In genomic region chr19:52691737-52692136, GRCh38 we compare ENCODE assay signal across 11 cellular contexts. TPM values are rescaled to one million over a fixed set of nuclear protein-coding genes. Genes with fewer than 3 reads are reported as not detected.
DNase-seq lines count a peak whose midpoint lies in the region; ATAC-seq, FAIRE-seq and TF ChIP-seq lines count a peak whose summit lies in the region.
"Had no signal": no experiment of that assay in that cellular context is flagged by ENCODE, and none has a peak within 500 bp of the region (broad histone marks: within the 10 kb centered on the region; RNA-seq: fewer than 3 reads in every experiment).

No MANE protein-coding gene starts in this region.

- peak overlapping the region; percentile 60 for H3K14ac ChIP-seq in trophoblast cell (ENCODE audit: low read length)

- no peak for TF ChIP-seq EP300 in K562 (IDR thresholded peaks at IDR 0.05; ENCODE audit: low read length)

- H3K79me2 ChIP-seq in K562 (ENCODE audit: control insufficient read depth, insufficient read depth, low read length) (peaks cover 33% of the 10 kb centered on the region), trophoblast cell (ENCODE audit: control insufficient read depth, insufficient read depth, low read length, poor library complexity) (peaks cover 19% of the 10 kb centered on the region)

- H3K9me3 Mint-ChIP-seq in T-helper 2 cell treated with Interferon-gamma antibody and Interleukin-4, amounts not matched to agents 5 μg/mL and 100 μg/mL, for 36 hours, result peaks cover 36% of the 10 kb centered on the region

- H3K36me3 ChIP-seq in K562 (ENCODE audit: control insufficient read depth, insufficient read depth, low read length) (peaks cover 3% of the 10 kb centered on the region; the same call in 1 of the 3 replicates), trophoblast cell (ENCODE audit: control insufficient read depth in 1 of 2, insufficient read depth in 2 of 2, low read length in 2 of 2) (peaks cover 2% of the 10 kb centered on the region in 2 experiments)

- BruUV-seq in K562 (replicated peaks; lab: Mats Ljungman, UMichigan), result no TSS peak

- peaks cover 3% of the 10 kb centered on the region; the same call in 1 of the 2 replicates for H3K9me3 ChIP-seq in K562 (replicated peaks; ENCODE audit: control insufficient read depth, insufficient read depth, low read depth, low read length)
- no peaks in the 10 kb centered on the region for H3K9me3 ChIP-seq in trophoblast cell (ENCODE audit: insufficient read depth, low read depth, low read length)

- peak overlapping the region in 1 of 2 experiments; percentile 80; a peak in 1 of 4 replicates for H3K9ac ChIP-seq in K562 (ENCODE audit: insufficient read depth in 1 of 2, low read depth in 2 of 2, low read length in 2 of 2)
- H3K9ac ChIP-seq in trophoblast cell (ENCODE audit: low read length), result no peak overlapping the region

- TF ChIP-seq POLR2A in K562 (conservative IDR thresholded peaks at IDR 0.05), result no peak

- CTCF ChIA-PET in K562 (lab: Yijun Ruan, JAX; ENCODE audit: low intra/inter-chr PET ratio), result interaction anchor here (0.5 kb wide), 1 partner anchor 24 kb away, joined by 6 read pairs; no protein-coding TSS in a partner anchor
- CTCF ChIA-PET in HEK293T (lab: Yijun Ruan, JAX), result no interaction called here

- no peak overlapping the region for H2AK5ac ChIP-seq in trophoblast cell (ENCODE audit: low read length)

- H3K79me1 ChIP-seq in trophoblast cell (ENCODE audit: low read length), result peaks cover 42% of the 10 kb centered on the region

- no peak overlapping the region for H4K12ac ChIP-seq in trophoblast cell (ENCODE audit: low read depth, low read length)

- H2BK12ac ChIP-seq in trophoblast cell (ENCODE audit: low read length), result peak overlapping the region; percentile 59

- no peak for DNase-seq in T-helper 2 cell treated with Interferon-gamma antibody and Interleukin-4, amounts not matched to agents 5 μg/mL and 100 μg/mL, for 36 hours (ENCODE audit: low spot score)
- DNase-seq in T-helper 2 cell (no peak), NCI-H146 (lab: John Stamatoyannopoulos, UW) (peak; percentile 45), K562 (ENCODE audit: extremely low read depth in 1 of 4, low spot score in 3 of 4) (peak in 3 of 4 experiments; percentile 6 to 42 (median 10)), trophoblast cell (no peak), HEK293T (ENCODE audit: extremely low spot score) (no peak)
- DNase-seq: activated naive CD8-positive, alpha-beta T cell treated with anti-CD3 and anti-CD28 coated beads, Interleukin-2, amount 10 ng/mL, durations not matched to agents 7 days and 5 days; NCI-H2029 had no signal

- no peak overlapping the region for H2BK120ac ChIP-seq in trophoblast cell (ENCODE audit: insufficient read depth, low read length, poor library complexity)

- H2AFZ ChIP-seq in K562 (ENCODE audit: low read depth, low read length) (peak overlapping the region; percentile 91), trophoblast cell (ENCODE audit: insufficient read depth, low read length, poor library complexity) (no peak overlapping the region)

- in situ Hi-C loops in K562 (cut with MboI), result no loop called here

- no peak; a peak in 1 of 6 replicates for TF ChIP-seq CTCF in K562 (IDR thresholded peaks at IDR 0.05 in 2 of 3, conservative IDR thresholded peaks at IDR 0.05 in 1 of 3; ENCODE audit: insufficient read depth in 2 of 3, low read depth in 1 of 3, low read length in 3 of 3)

- no peaks in the 10 kb centered on the region for H3K27me3 ChIP-seq in K562 (ENCODE audit: control insufficient read depth in 2 of 2, insufficient read depth in 2 of 2, low read length in 2 of 2)
- H3K27me3 ChIP-seq in trophoblast cell (ENCODE audit: insufficient read depth, low read length), result no peaks in the 10 kb centered on the region

- H3K9me1 ChIP-seq in K562 (ENCODE audit: control insufficient read depth, insufficient read depth, low read length), result no peaks in the 10 kb centered on the region

- peaks cover 20% of the 10 kb centered on the region for H3K36me3 Mint-ChIP-seq in T-helper 2 cell treated with Interferon-gamma antibody and Interleukin-4, amounts not matched to agents 5 μg/mL and 100 μg/mL, for 36 hours (ENCODE audit: low read depth)

- peaks cover 24% of the 10 kb centered on the region for H3K4me1 Mint-ChIP-seq in T-helper 2 cell treated with Interferon-gamma antibody and Interleukin-4, amounts not matched to agents 5 μg/mL and 100 μg/mL, for 36 hours (ENCODE audit: low read depth)

- no peaks in the 10 kb centered on the region for H4K20me1 ChIP-seq in K562 (replicated peaks; ENCODE audit: control insufficient read depth, insufficient read depth, low read length)

- H3K4me3 ChIP-seq in K562, result no peak overlapping the region
- no peak overlapping the region for H3K4me3 ChIP-seq in trophoblast cell (ENCODE audit: low read depth, low read length)

- intact Hi-C loops in K562 (cut with micrococcal nuclease), result loop anchor here (10.0 kb wide), 1 partner anchor 167 kb away; the partner anchor contains the start of gene ZNF808

- H4K91ac ChIP-seq in trophoblast cell (ENCODE audit: low read depth, low read length), result peak overlapping the region; percentile 39

- no peak overlapping the region for H4K8ac ChIP-seq in trophoblast cell (ENCODE audit: low read depth, low read length)

- no peak for TF ChIP-seq RAD21 in K562 (CRISPR knock-in tag; conservative IDR thresholded peaks at IDR 0.05 in 1 of 2, IDR thresholded peaks at IDR 0.05 in 1 of 2)

- H3K4ac ChIP-seq in trophoblast cell (ENCODE audit: low read depth, low read length), result peak overlapping the region; percentile 58

- ATAC-seq in K562 (no peak), GM18870 (IDR thresholded peaks at IDR 0.05; ENCODE audit: unreplicated experiment) (no peak), HG02759 (IDR thresholded peaks at IDR 0.05; ENCODE audit: unreplicated experiment) (no peak)

- POLR2A ChIA-PET in K562 (lab: Yijun Ruan, JAX) (interaction anchor here (0.5 kb wide), 1 partner anchor 467 kb away, joined by 3 read pairs; no protein-coding TSS in a partner anchor), HEK293T (lab: Yijun Ruan, JAX) (no interaction called here)

- H3K27me3 Mint-ChIP-seq in T-helper 2 cell treated with Interferon-gamma antibody and Interleukin-4, amounts not matched to agents 5 μg/mL and 100 μg/mL, for 36 hours (ENCODE audit: low read depth), result no peaks in the 10 kb centered on the region
- H3K27me3 Mint-ChIP-seq: activated naive CD8-positive, alpha-beta T cell treated with anti-CD3 and anti-CD28 coated beads, Interleukin-2, amount 10 ng/mL, durations not matched to agents 7 days and 5 days had no signal

- WGBS in K562 (ENCODE audit: insufficient coverage, low coverage, missing lambda C conversion rate), result 7% methylated on average over 2 of the region's 2 CpGs
- WGBS in trophoblast cell (ENCODE audit: extremely low coverage, insufficient coverage, insufficient read length), result no CpG with 5 or more reads among the region's 2 CpGs

- no peak overlapping the region for H3K23ac ChIP-seq in trophoblast cell (ENCODE audit: low read length)

- H3K4me1 ChIP-seq in K562 (replicated peaks in 1 of 2; ENCODE audit: control insufficient read depth in 2 of 2, insufficient read depth in 2 of 2, low read length in 2 of 2) (peaks cover 22 to 39% of the 10 kb centered on the region in 2 experiments), trophoblast cell (ENCODE audit: control insufficient read depth in 1 of 2, insufficient read depth in 2 of 2, low read length in 2 of 2) (peaks cover 22 to 32% of the 10 kb centered on the region in 2 experiments)

- peak overlapping the region; percentile 38 for H3K4me3 Mint-ChIP-seq in T-helper 2 cell treated with Interferon-gamma antibody and Interleukin-4, amounts not matched to agents 5 μg/mL and 100 μg/mL, for 36 hours

- peak overlapping the region; percentile 67; the same call in 1 of the 2 replicates for H3K4me2 ChIP-seq in K562 (ENCODE audit: insufficient read depth, low read length)
- H3K4me2 ChIP-seq in trophoblast cell (ENCODE audit: low read length), result no peak overlapping the region

- no peak overlapping the region for H3K18ac ChIP-seq in trophoblast cell (ENCODE audit: low read length)

- H2BK5ac ChIP-seq in trophoblast cell (ENCODE audit: low read depth, low read length, poor library complexity), result peak overlapping the region; percentile 74

- peak overlapping the region; percentile 57 for H3K27ac Mint-ChIP-seq in T-helper 2 cell treated with Interferon-gamma antibody and Interleukin-4, amounts not matched to agents 5 μg/mL and 100 μg/mL, for 36 hours

- peak overlapping the region; percentile 94 for H3K27ac ChIP-seq in K562 (ENCODE audit: extremely low read depth, low read depth, low read length)
- H3K27ac ChIP-seq in trophoblast cell (ENCODE audit: low read depth, low read length), result peak overlapping the region; percentile 66

- peak; percentile 42 for FAIRE-seq in K562 (lab: Jason Lieb, UNC)
- FAIRE-seq: frontal cortex had no signal

RNA-seq across cellular contexts. Expression of gene ZNF611, which starts 43.1 kb away (rescaled TPM):
- total RNA-seq in K562 (2011; cell fraction: chromatin; rRNA removed; ENCODE audit: low replicate concordance), result 60.0 and 88.6 TPM in 2 replicates
- total RNA-seq in K562 (2011; cell fraction: nucleolus; rRNA removed), result 33.5 and 37.6 TPM in 2 replicates
- 52.8 and 67.6 TPM in 2 replicates for total RNA-seq in K562 (2011; cell fraction: nucleoplasm; rRNA removed)
- 8.8 and 12.7 TPM in 2 replicates for total RNA-seq in K562 (2014; rRNA removed)
- 19.0 and 19.3 TPM in 2 replicates for total RNA-seq in K562 (2014; rRNA removed; fragmentation: Illumina TruSeq; extraction: Trizol)
- total RNA-seq in K562 (2015; rRNA removed; fragmentation: Illumina TruSeq; extraction: Trizol), result 15.2 and 18.6 TPM in 2 replicates
- 24.1 and 29.6 TPM in 2 replicates for total RNA-seq in K562 (2021)
- polyA plus RNA-seq in K562 (2011; rRNA removed), result 9.7 and 12.8 TPM in 2 replicates
- 3.4 and 5.4 TPM in 2 replicates for polyA plus RNA-seq in K562 (2011; cell fraction: cytosol; rRNA removed)
- polyA plus RNA-seq in K562 (2011; cell fraction: nucleus; rRNA removed), result 12.2 and 14.2 TPM in 2 replicates
- 11.9 and 22.7 TPM in 2 replicates for polyA plus RNA-seq in K562 (2012)
- polyA plus RNA-seq in K562 (2014; fragmentation: Illumina TruSeq; extraction: Trizol), result 15.0 and 19.0 TPM in 2 replicates
- polyA plus RNA-seq in K562 (2014; fragmentation: Nextera tagmentation; extraction: Ambion mirVana), result 1 to 10 TPM; 3.7 to 4.3 TPM
- 9.3 and 12.1 TPM in 2 replicates for polyA plus RNA-seq in K562 (2014; rRNA removed)
- 32.7 and 36.5 TPM in 2 replicates for polyA minus RNA-seq in K562 (2011; rRNA and poly(A)+ RNA removed)
- 13.7 and 14.7 TPM in 2 replicates for polyA minus RNA-seq in K562 (2011; cell fraction: cytosol; rRNA and poly(A)+ RNA removed)
- polyA minus RNA-seq in K562 (2011; cell fraction: nucleus; rRNA and poly(A)+ RNA removed), result 11.3 and 16.3 TPM in 2 replicates
- 37.3 and 37.8 TPM in 2 replicates for polyA plus RNA-seq in trophoblast cell (2013)

RNA-seq across cellular contexts. Expression of gene ZNF83, which starts 53.6 kb away (rescaled TPM):
- 132 and 250 TPM in 2 replicates for total RNA-seq in K562 (2011; cell fraction: chromatin; rRNA removed; ENCODE audit: low replicate concordance)
- 69.4 and 90.8 TPM in 2 replicates for total RNA-seq in K562 (2011; cell fraction: nucleolus; rRNA removed)
- 166 and 244 TPM in 2 replicates for total RNA-seq in K562 (2011; cell fraction: nucleoplasm; rRNA removed)
- 35.2 and 35.3 TPM in 2 replicates for total RNA-seq in K562 (2014; rRNA removed)
- total RNA-seq in K562 (2014; rRNA removed; fragmentation: Illumina TruSeq; extraction: Trizol), result 70.0 and 80.3 TPM in 2 replicates
- total RNA-seq in K562 (2015; rRNA removed; fragmentation: Illumina TruSeq; extraction: Trizol), result 63.2 and 67.0 TPM in 2 replicates
- total RNA-seq in K562 (2021), result 37.9 and 38.2 TPM in 2 replicates
- polyA plus RNA-seq in K562 (2011; rRNA removed), result 74.3 and 82.6 TPM in 2 replicates
- 12.3 and 38.2 TPM in 2 replicates for polyA plus RNA-seq in K562 (2011; cell fraction: cytosol; rRNA removed)
- polyA plus RNA-seq in K562 (2011; cell fraction: nucleus; rRNA removed), result 129 and 148 TPM in 2 replicates
- 27.7 and 49.9 TPM in 2 replicates for polyA plus RNA-seq in K562 (2012)
- 47.8 and 54.1 TPM in 2 replicates for polyA plus RNA-seq in K562 (2014; fragmentation: Illumina TruSeq; extraction: Trizol)
- polyA plus RNA-seq in K562 (2014; fragmentation: Nextera tagmentation; extraction: Ambion mirVana), result 10 to 100 TPM; 18.6 to 28.2 TPM
- polyA plus RNA-seq in K562 (2014; rRNA removed), result 49.9 and 51.9 TPM in 2 replicates
- 63.7 and 81.3 TPM in 2 replicates for polyA minus RNA-seq in K562 (2011; rRNA and poly(A)+ RNA removed)
- polyA minus RNA-seq in K562 (2011; cell fraction: cytosol; rRNA and poly(A)+ RNA removed), result 19.2 and 20.6 TPM in 2 replicates
- 43.5 and 79.2 TPM in 2 replicates for polyA minus RNA-seq in K562 (2011; cell fraction: nucleus; rRNA and poly(A)+ RNA removed)
- polyA plus RNA-seq in trophoblast cell (2013), result 78.7 and 80.9 TPM in 2 replicates

Comparison
In these comparisons a context has a peak if more than half of its experiments do, and no peak if none do; other contexts are left out.
1. DNase-seq: peak in NCI-H146 (single experiment) and K562 (3 of 4); none in T-helper 2 cell treated with Interferon-gamma antibody and Interleukin-4, amounts not matched to agents 5 μg/mL and 100 μg/mL, for 36 hours (single experiment), T-helper 2 cell (0 of 5), trophoblast cell (0 of 2) and HEK293T (single experiment).